24 cellular contexts compared by ENCODE assay signal in the genomic region with DNA sequence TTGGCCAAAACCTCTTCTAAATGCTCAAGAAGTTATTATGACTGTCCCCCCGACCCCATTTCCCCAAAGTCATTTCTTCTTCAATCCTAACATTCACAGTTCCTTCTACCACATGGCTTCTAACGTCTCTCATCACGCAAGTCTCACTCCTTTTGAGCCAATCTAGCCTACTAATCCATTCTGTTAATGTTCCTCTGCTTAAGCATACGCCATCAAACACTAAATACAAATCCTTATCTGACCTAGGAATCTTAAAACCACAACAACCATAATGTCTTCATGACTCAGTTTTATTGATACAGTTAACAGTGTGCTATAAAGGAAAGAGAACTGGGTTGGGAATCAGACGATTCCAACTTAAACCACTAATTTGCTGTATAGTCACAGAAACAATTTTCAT. TPM values are rescaled to one million over a fixed set of nuclear protein-coding genes. Genes with fewer than 3 reads are reported as not detected.
DNase-seq lines count a peak whose midpoint lies in the region; ATAC-seq and TF ChIP-seq lines count a peak whose summit lies in the region.
"Had no signal": no experiment of that assay in that cellular context is flagged by ENCODE, and none has a peak within 500 bp of the region (broad histone marks: within the 10 kb centered on the region; RNA-seq: fewer than 3 reads in every experiment).

No MANE protein-coding gene starts in this region.

- no peaks in the 10 kb centered on the region for H3K27me3 ChIP-seq in CD4-positive, alpha-beta T cell (ENCODE audit: control insufficient read depth, insufficient read depth, low read length)
- H3K27me3 ChIP-seq in GM23338 (ENCODE audit: insufficient read depth) = no peaks in the 10 kb centered on the region
- no peaks in the 10 kb centered on the region for H3K27me3 ChIP-seq in dorsolateral prefrontal cortex
- H3K27me3 ChIP-seq: colonic mucosa, gastroesophageal sphincter, testis had no signal

- peak overlapping the region; percentile 16 for H3K27ac Mint-ChIP-seq in CD4-positive, alpha-beta T cell
- H3K27ac Mint-ChIP-seq in GM23338 = peak overlapping the region; percentile 74
- peak overlapping the region in 1 of 2 donors; percentile 4 for H3K27ac Mint-ChIP-seq in effector memory CD8-positive, alpha-beta T cell
- H3K27ac Mint-ChIP-seq: activated B cell treated with CpG ODN at 0.5 μM for 24 hours had no signal

- no peaks in the 10 kb centered on the region for H3F3A ChIP-seq in GM23338 (replicated peaks; ENCODE audit: low read depth)

- CTCF ChIA-PET in CD4-positive, alpha-beta T cell (lab: Charles Lee) = interaction anchor here (1.2 to 1.6 kb wide), 4 partner anchors 103 to 203 kb away, joined by 3 to 5 read pairs (median 4); no protein-coding TSS in a partner anchor

- H3K9me3 ChIP-seq in CD4-positive, alpha-beta T cell (ENCODE audit: control insufficient read depth, low read length) = no peaks in the 10 kb centered on the region
- H3K9me3 ChIP-seq: colonic mucosa, gastroesophageal sphincter, left ventricle myocardium inferior, testis had no signal

- POLR2A ChIA-PET in CD4-positive, alpha-beta T cell (lab: Charles Lee) = no interaction called here

- peaks cover 65% of the 10 kb centered on the region for H3K36me3 Mint-ChIP-seq in CD4-positive, alpha-beta T cell (ENCODE audit: low read depth)
- peaks cover 49% of the 10 kb centered on the region; the same call in 2 of the 3 replicates for H3K36me3 Mint-ChIP-seq in GM23338 (ENCODE audit: low read depth)
- H3K36me3 Mint-ChIP-seq in effector memory CD8-positive, alpha-beta T cell (ENCODE audit: insufficient read depth) = peaks cover 16% of the 10 kb centered on the region

- intact Hi-C loops in CD4-positive, alpha-beta T cell (cut with DNase I, micrococcal nuclease) = no loop called here
- intact Hi-C loops in dorsolateral prefrontal cortex (cut with DNase I) = no loop called here

- H3K4me3 Mint-ChIP-seq in CD4-positive, alpha-beta T cell = no peak overlapping the region
- no peak overlapping the region for H3K4me3 Mint-ChIP-seq in GM23338
- H3K4me3 Mint-ChIP-seq in effector memory CD8-positive, alpha-beta T cell = no peak overlapping the region
- H3K4me3 Mint-ChIP-seq: activated B cell treated with CpG ODN at 0.5 μM for 24 hours had no signal

- H4K20me1 ChIP-seq in GM23338 (replicated peaks; ENCODE audit: insufficient read depth) = peaks cover 3% of the 10 kb centered on the region; the same call in 1 of the 2 replicates

- H3K36me3 ChIP-seq in GM23338 (ENCODE audit: insufficient read depth) = peaks cover 3% of the 10 kb centered on the region; the same call in 1 of the 2 replicates
- H3K36me3 ChIP-seq: colonic mucosa had no signal

- H3K79me2 ChIP-seq in GM23338 (replicated peaks; ENCODE audit: insufficient read depth) = peaks cover 55% of the 10 kb centered on the region

- no peaks in the 10 kb centered on the region for H3K9me2 ChIP-seq in GM23338 (ENCODE audit: insufficient read depth)

- no peaks in the 10 kb centered on the region for H3K27me3 Mint-ChIP-seq in CD4-positive, alpha-beta T cell
- peaks cover 2% of the 10 kb centered on the region for H3K27me3 Mint-ChIP-seq in GM23338 (ENCODE audit: insufficient read depth, low read depth, poor library complexity)
- no peaks in the 10 kb centered on the region for H3K27me3 Mint-ChIP-seq in effector memory CD8-positive, alpha-beta T cell

- H3K4me2 ChIP-seq in GM23338 = no peak overlapping the region

- H3K27ac ChIP-seq in CD4-positive, alpha-beta T cell (ENCODE audit: low read depth, low read length) = no peak overlapping the region
- H3K27ac ChIP-seq in GM23338 (ENCODE audit: low read depth) (no peak overlapping the region), dorsolateral prefrontal cortex (no peak overlapping the region)
- H3K27ac ChIP-seq: colonic mucosa, gastroesophageal sphincter, GM23248, left ventricle myocardium inferior, parathyroid adenoma, testis had no signal

- H3K4me3 ChIP-seq in GM23338 = no peak overlapping the region
- H3K4me3 ChIP-seq in dorsolateral prefrontal cortex = no peak overlapping the region
- H3K4me3 ChIP-seq: colonic mucosa, gastroesophageal sphincter, GM23248, left ventricle myocardium inferior, testis had no signal

- no peak for TF ChIP-seq CTCF in CD4-positive, alpha-beta T cell (IDR thresholded peaks at IDR 0.05)
- no peak for TF ChIP-seq CTCF in GM23338 (conservative IDR thresholded peaks at IDR 0.05; ENCODE audit: low read depth in 2 of 2)
- TF ChIP-seq CTCF in dorsolateral prefrontal cortex (IDR thresholded peaks at IDR 0.05 in 54 of 56, conservative IDR thresholded peaks at IDR 0.05 in 2 of 56; ENCODE audit: low read depth in 1 of 56, partially characterized antibody in 56 of 56) = no peak
- TF ChIP-seq CTCF in GM20000 (IDR thresholded peaks at IDR 0.05; ENCODE audit: extremely low read depth, missing control alignments) = no peak

- ATAC-seq in CD4-positive, alpha-beta T cell (ENCODE audit: poor library complexity) = peak; percentile 71
- ATAC-seq in GM23338 (no peak), SK-N-SH treated with all-trans-retinoic acid at 6 μM for 48 hours (no peak), left lobe of liver (no peak), HG02870 (IDR thresholded peaks at IDR 0.05; ENCODE audit: unreplicated experiment) (no peak)
- peak; percentile 40 for ATAC-seq in effector memory CD8-positive, alpha-beta T cell (replicated peaks)
- ATAC-seq: gastroesophageal sphincter had no signal

- peaks cover 15% of the 10 kb centered on the region for H3K4me1 Mint-ChIP-seq in CD4-positive, alpha-beta T cell (ENCODE audit: low read depth)
- H3K4me1 Mint-ChIP-seq in GM23338 = peaks cover 34% of the 10 kb centered on the region
- peaks cover 4 to 37% of the 10 kb centered on the region in 2 donors for H3K4me1 Mint-ChIP-seq in effector memory CD8-positive, alpha-beta T cell (ENCODE audit: low read depth in 2 of 2)
- H3K4me1 Mint-ChIP-seq: activated B cell treated with CpG ODN at 0.5 μM for 24 hours had no signal

- peaks cover 28% of the 10 kb centered on the region for H3K4me1 ChIP-seq in GM23338 (ENCODE audit: insufficient read depth)
- H3K4me1 ChIP-seq: parathyroid adenoma had no signal

- no peak overlapping the region for H2AFZ ChIP-seq in GM23338
- H2AFZ ChIP-seq: GM23248, parathyroid adenoma had no signal

- H3K9me3 Mint-ChIP-seq in CD4-positive, alpha-beta T cell = no peaks in the 10 kb centered on the region
- no peaks in the 10 kb centered on the region for H3K9me3 Mint-ChIP-seq in GM23338
- H3K9me3 Mint-ChIP-seq in effector memory CD8-positive, alpha-beta T cell = no peaks in the 10 kb centered on the region
- H3K9me3 Mint-ChIP-seq: activated B cell treated with CpG ODN at 0.5 μM for 24 hours had no signal

- DNase-seq in CD4-positive, alpha-beta T cell = no peak
- DNase-seq in GM23338 (ENCODE audit: low spot score) (no peak), dorsolateral prefrontal cortex (no peak), GM20000 (ENCODE audit: low spot score) (no peak), left lobe of liver (ENCODE audit: low spot score) (no peak)
- DNase-seq in effector memory CD8-positive, alpha-beta T cell = no peak
- DNase-seq: activated B cell treated with CpG ODN at 0.5 μM for 24 hours; activated naive CD4-positive, alpha-beta T cell treated with anti-CD3 and anti-CD28 coated beads, Interleukin-2, amount 50 U/mL, for 16 hours; Calu3; colonic mucosa; GF-D8; GM23248; IMR-90; left ventricle myocardium inferior; NCI-H1105 treated with DMSO at 0.1 percent for 48 hours; RPMI8226; stimulated activated CD4-positive, alpha-beta T cell treated with anti-CD3 and anti-CD28 coated beads, Interleukin-4, amount 100 ng/mL, for 4 hours; stimulated activated CD8-positive, alpha-beta memory T cell treated with anti-CD3 and anti-CD28 coated beads, Interleukin-4, amount 100 ng/mL, for 48 hours; SW 1271; testis had no signal

TF ChIP-seq in GM23338, 12 proteins besides CTCF, POLR2A, EP300 and RAD21 (continues in another document):
- TF ChIP-seq ZNF114 (CRISPR knock-in tag; IDR thresholded peaks at IDR 0.05) (no peak), STAT1 (IDR thresholded peaks at IDR 0.05; ENCODE audit: unreplicated experiment) (no peak), CREB1 (CRISPR knock-in tag; IDR thresholded peaks at IDR 0.05; ENCODE audit: low read depth) (no peak), ETS1 (IDR thresholded peaks at IDR 0.05) (no peak)

TF ChIP-seq in SK-N-SH treated with all-trans-retinoic acid at 6 μM for 48 hours, 23 proteins besides CTCF, POLR2A, EP300 and RAD21:
- TF ChIP-seq, protein P1, sequence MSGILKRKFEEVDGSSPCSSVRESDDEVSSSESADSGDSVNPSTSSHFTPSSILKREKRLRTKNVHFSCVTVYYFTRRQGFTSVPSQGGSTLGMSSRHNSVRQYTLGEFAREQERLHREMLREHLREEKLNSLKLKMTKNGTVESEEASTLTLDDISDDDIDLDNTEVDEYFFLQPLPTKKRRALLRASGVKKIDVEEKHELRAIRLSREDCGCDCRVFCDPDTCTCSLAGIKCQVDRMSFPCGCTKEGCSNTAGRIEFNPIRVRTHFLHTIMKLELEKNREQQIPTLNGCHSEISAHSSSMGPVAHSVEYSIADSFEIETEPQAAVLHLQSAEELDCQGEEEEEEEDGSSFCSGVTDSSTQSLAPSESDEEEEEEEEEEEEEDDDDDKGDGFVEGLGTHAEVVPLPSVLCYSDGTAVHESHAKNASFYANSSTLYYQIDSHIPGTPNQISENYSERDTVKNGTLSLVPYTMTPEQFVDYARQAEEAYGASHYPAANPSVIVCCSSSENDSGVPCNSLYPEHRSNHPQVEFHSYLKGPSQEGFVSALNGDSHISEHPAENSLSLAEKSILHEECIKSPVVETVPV (CRISPR knock-in tag; IDR thresholded peaks at IDR 0.05) = no peak
- 0 out of 2 replicates have a peak, but pooled peaks have one; percentile 9 for TF ChIP-seq ISL1 (CRISPR knock-in tag; IDR thresholded peaks at IDR 0.05)

RNA-seq across cellular contexts. Expression of gene HNRNPLL, which starts 23.9 kb away (rescaled TPM):
- total RNA-seq in CD4-positive, alpha-beta T cell = 10 to 100 TPM; 44.9 to 46.5 TPM
- 53.4 and 61.9 TPM in 2 replicates for total RNA-seq in GM23338 (2014; rRNA removed; shearing (Covaris generic))
- polyA plus RNA-seq in GM23338 (2016; fragmentation: Nextera tagmentation; extraction: Ambion mirVana) = 42.2 and 42.5 TPM in 2 replicates
- total RNA-seq in dorsolateral prefrontal cortex (10 to 100 TPM; 43.5 to 94.0 (median 69.3) TPM), left lobe of liver (12.3 TPM)

Comparison
In these comparisons a context has a peak if more than half of its experiments do, and no peak if none do; other contexts are left out.
1. ATAC-seq: peak in CD4-positive, alpha-beta T cell (single experiment) and effector memory CD8-positive, alpha-beta T cell (single experiment); none in GM23338 (single experiment), SK-N-SH treated with all-trans-retinoic acid at 6 μM for 48 hours (single experiment), left lobe of liver (single experiment) and HG02870 (single experiment).